Comparison of ENCODE assay signal across 21 cellular contexts in the genomic region with DNA sequence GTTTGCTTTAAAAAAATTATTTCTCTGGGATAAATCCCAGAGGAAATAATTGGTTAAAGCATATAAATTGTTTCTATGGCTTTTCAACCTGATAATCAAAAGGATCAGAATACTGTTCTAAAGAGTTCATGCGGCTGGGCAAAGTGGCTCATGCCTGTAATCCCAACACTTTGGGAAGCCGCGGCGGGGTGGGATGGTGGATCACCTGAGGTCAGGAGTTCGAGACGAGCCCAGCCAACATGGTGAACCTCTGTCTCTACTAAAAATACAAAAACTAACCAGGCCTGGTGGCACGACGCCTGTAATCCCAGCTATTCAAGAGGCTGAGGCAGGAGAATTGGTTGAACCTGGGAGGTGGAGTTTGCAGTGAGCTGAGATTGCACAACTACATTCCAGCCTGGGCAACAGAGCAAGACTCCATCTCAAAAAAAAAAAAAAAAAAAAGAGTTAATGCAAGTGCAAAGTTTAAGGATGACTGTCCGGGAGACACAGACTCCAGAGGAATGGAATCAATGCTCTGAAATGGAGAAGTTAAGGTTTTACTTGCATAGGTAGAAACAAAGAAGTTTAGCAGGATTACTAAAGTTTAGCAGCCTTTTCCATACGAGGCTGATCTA. TPM values are rescaled to one million over a fixed set of nuclear protein-coding genes. Genes with fewer than 3 reads are reported as not detected.
DNase-seq lines count a peak whose midpoint lies in the region; ATAC-seq and TF ChIP-seq lines count a peak whose summit lies in the region.
"Had no signal": no experiment of that assay in that cellular context is flagged by ENCODE, and none has a peak within 500 bp of the region (broad histone marks: within the 10 kb centered on the region; RNA-seq: fewer than 3 reads in every experiment).

No MANE protein-coding gene starts in this region.

- H2BK120ac ChIP-seq in trophoblast cell (ENCODE audit: insufficient read depth, low read length, poor library complexity) = no peak overlapping the region

- H3K9me2 ChIP-seq in DOHH2 (replicated peaks; ENCODE audit: control insufficient read depth, low read length) = no peaks in the 10 kb centered on the region

- H2BK5ac ChIP-seq in trophoblast cell (ENCODE audit: low read depth, low read length, poor library complexity) = no peak overlapping the region

- H3K18ac ChIP-seq in trophoblast cell (ENCODE audit: low read length) = no peak overlapping the region

- H3K79me1 ChIP-seq in trophoblast cell (ENCODE audit: low read length) = no peaks in the 10 kb centered on the region

- no peak for TF ChIP-seq EP300 in Ishikawa (IDR thresholded peaks at IDR 0.05; ENCODE audit: borderline replicate concordance)

- no peak overlapping the region for H2AK5ac ChIP-seq in trophoblast cell (ENCODE audit: low read length)

- no peak overlapping the region for H3K23ac ChIP-seq in trophoblast cell (ENCODE audit: low read length)

- H3K79me2 ChIP-seq in DOHH2 (ENCODE audit: control insufficient read depth, low read length) (peaks cover 55% of the 10 kb centered on the region), trophoblast cell (ENCODE audit: control insufficient read depth, insufficient read depth, low read length, poor library complexity) (no peaks in the 10 kb centered on the region)

- TF ChIP-seq POLR2A in body of pancreas (IDR thresholded peaks at IDR 0.05) = no peak

- H4K12ac ChIP-seq in trophoblast cell (ENCODE audit: low read depth, low read length) = no peak overlapping the region

- no peak overlapping the region for H2BK12ac ChIP-seq in trophoblast cell (ENCODE audit: low read length)

- TF ChIP-seq RAD21 in Ishikawa (IDR thresholded peaks at IDR 0.05; ENCODE audit: low read depth) = no peak

- H3K14ac ChIP-seq in trophoblast cell (ENCODE audit: low read length) = no peak overlapping the region

- H4K20me1 ChIP-seq in DOHH2 (ENCODE audit: control insufficient read depth, insufficient read depth, low read depth, low read length) = no peaks in the 10 kb centered on the region

- H3K9ac ChIP-seq in trophoblast cell (ENCODE audit: low read length) = no peak overlapping the region

- H4K91ac ChIP-seq in trophoblast cell (ENCODE audit: low read depth, low read length) = no peak overlapping the region

- H3K4me2 ChIP-seq in DOHH2 (ENCODE audit: low read length) (peak overlapping the region; percentile 93), trophoblast cell (ENCODE audit: low read length) (no peak overlapping the region)

- peak overlapping the region; percentile 78 for H3K4me3 ChIP-seq in DOHH2 (ENCODE audit: low read length)
- no peak overlapping the region for H3K4me3 ChIP-seq in body of pancreas
- H3K4me3 ChIP-seq in trophoblast cell (ENCODE audit: low read depth, low read length) = no peak overlapping the region
- H3K4me3 ChIP-seq: lower lobe of right lung had no signal

- no peak for TF ChIP-seq CTCF in DOHH2 (IDR thresholded peaks at IDR 0.05; ENCODE audit: low read depth, low read length, poor library complexity, severe bottlenecking)
- no peak for TF ChIP-seq CTCF in body of pancreas (IDR thresholded peaks at IDR 0.05)

- ATAC-seq in body of pancreas (no peak), HG02642 (IDR thresholded peaks at IDR 0.05; ENCODE audit: poor library complexity, unreplicated experiment) (no peak)
- ATAC-seq: activated CD4-positive, alpha-beta T cell treated with anti-CD3 and anti-CD28 coated beads for 36 hours; activated CD8-positive, alpha-beta T cell treated with anti-CD3 and anti-CD28 coated beads, Interleukin-2, amount 10 ng/mL, durations not matched to agents 7 days and 5 days had no signal

- H3K27ac ChIP-seq in DOHH2 (ENCODE audit: low read depth, low read length) (peak overlapping the region; percentile 93), body of pancreas (peak overlapping the region; percentile 61 to 89 (median 86)), trophoblast cell (ENCODE audit: low read depth, low read length) (no peak overlapping the region)
- H3K27ac ChIP-seq: HL-60, lower lobe of right lung had no signal

- H3F3A ChIP-seq in DOHH2 (ENCODE audit: control insufficient read depth, insufficient read depth) = peaks cover 73% of the 10 kb centered on the region

- no peaks in the 10 kb centered on the region for H3K9me3 ChIP-seq in DOHH2 (ENCODE audit: control insufficient read depth, insufficient read depth, low read length)
- no peaks in the 10 kb centered on the region for H3K9me3 ChIP-seq in body of pancreas
- no peaks in the 10 kb centered on the region for H3K9me3 ChIP-seq in trophoblast cell (ENCODE audit: insufficient read depth, low read depth, low read length)
- H3K9me3 ChIP-seq: lower lobe of right lung had no signal

- no peak overlapping the region for H2AFZ ChIP-seq in trophoblast cell (ENCODE audit: insufficient read depth, low read length, poor library complexity)

- H3K4me1 ChIP-seq in DOHH2 (ENCODE audit: control insufficient read depth, low read length) (peaks cover 97% of the 10 kb centered on the region), body of pancreas (peaks cover 52% of the 10 kb centered on the region), trophoblast cell (ENCODE audit: control insufficient read depth in 1 of 2, insufficient read depth in 2 of 2, low read length in 2 of 2) (peaks cover 0 to 4% of the 10 kb centered on the region in 2 experiments)
- H3K4me1 ChIP-seq: lower lobe of right lung had no signal

- no peak for DNase-seq in body of pancreas
- DNase-seq in trophoblast cell = peak; percentile 62 to 84
- DNase-seq in NCI-H1694 (lab: John Stamatoyannopoulos, UW) = no peak
- DNase-seq in SW 1271 (lab: John Stamatoyannopoulos, UW) = no peak
- no peak for DNase-seq in hippocampal formation (lab: John Stamatoyannopoulos, UW)
- DNase-seq: activated CD4-positive, alpha-beta T cell treated with anti-CD3 and anti-CD28 coated beads for 36 hours; activated CD8-positive, alpha-beta T cell treated with anti-CD3 and anti-CD28 coated beads, Interleukin-2, amount 10 ng/mL, durations not matched to agents 7 days and 5 days; activated effector memory CD4-positive, alpha-beta T cell treated with Interleukin-2 at 50 U/mL for 16 hours; Calu3; DMS79 treated with DMSO at 0.1 percent for 48 hours; lower lobe of right lung; NCI-H1048; NCI-H1694 treated with DMSO at 0.1 percent for 48 hours; NCI-H524 treated with DMSO at 0.1 percent for 48 hours; NK-92 treated with Interleukin-12 subunit alpha and Interleukin-12 subunit beta, amount 100 ng/mL, for 24 hours; stimulated activated CD4-positive, alpha-beta T cell treated with anti-CD3 and anti-CD28 coated beads, Interleukin-2, amount 100 ng/mL, for 48 hours; substantia nigra had no signal

- intact Hi-C loops in body of pancreas (cut with DNase I) = no loop called here

- 83 to 91% methylated on average over 10 of the region's 10 CpGs for WGBS in body of pancreas, 2 donors
- no CpG with 5 or more reads among the region's 10 CpGs for WGBS in trophoblast cell (ENCODE audit: extremely low coverage, insufficient coverage, insufficient read length)

- H3K27me3 ChIP-seq in DOHH2 (ENCODE audit: control insufficient read depth, low read length) (no peaks in the 10 kb centered on the region), body of pancreas (no peaks in the 10 kb centered on the region), trophoblast cell (ENCODE audit: insufficient read depth, low read length) (no peaks in the 10 kb centered on the region)

- H4K8ac ChIP-seq in trophoblast cell (ENCODE audit: low read depth, low read length) = no peak overlapping the region

- H3K4ac ChIP-seq in trophoblast cell (ENCODE audit: low read depth, low read length) = no peak overlapping the region

- H3K36me3 ChIP-seq in DOHH2 (ENCODE audit: control insufficient read depth, low read length) (peaks cover 48% of the 10 kb centered on the region), body of pancreas (replicated peaks in 1 of 2; ENCODE audit: insufficient read depth in 1 of 2, low read depth in 2 of 2) (no peaks in the 10 kb centered on the region), trophoblast cell (ENCODE audit: control insufficient read depth in 1 of 2, insufficient read depth in 2 of 2, low read length in 2 of 2) (no peaks in the 10 kb centered on the region)
- H3K36me3 ChIP-seq: lower lobe of right lung had no signal

TF ChIP-seq in Ishikawa, 13 proteins besides CTCF, POLR2A, EP300 and RAD21:
- TF ChIP-seq TCF12 (IDR thresholded peaks at IDR 0.05; ENCODE audit: low read depth) (no peak), CEBPB (IDR thresholded peaks at IDR 0.05) (peak; percentile 72)

RNA-seq across cellular contexts. Expression of a gene that starts 16.6 kb away (rescaled TPM):
- 10 to 100 TPM; 61.0 to 95.3 TPM for total RNA-seq in body of pancreas
- 70.1 and 73.9 TPM in 2 replicates for polyA plus RNA-seq in trophoblast cell (2013)

RNA-seq across cellular contexts. Expression of a gene that starts 59.4 kb away (rescaled TPM):
- total RNA-seq in body of pancreas = 1 to 10 TPM; 8.8 to 9.9 TPM
- polyA plus RNA-seq in trophoblast cell (2013) = 11.2 and 11.3 TPM in 2 replicates

Comparison
In these comparisons a context has a peak if more than half of its experiments do, and no peak if none do; other contexts are left out.
1. DNase-seq: peak in trophoblast cell (2 of 2); none in body of pancreas (0 of 4), NCI-H1694 (single experiment), SW 1271 (0 of 2) and hippocampal formation (0 of 2).